9 cellular contexts compared by ENCODE assay signal in genomic region chr4:113292371-113293042, GRCh38.
DNase-seq lines count a peak whose midpoint lies in the region; ATAC-seq and TF ChIP-seq lines count a peak whose summit lies in the region.
"Had no signal": no experiment of that assay in that cellular context is flagged by ENCODE, and none has a peak within 500 bp of the region (broad histone marks: within the 10 kb centered on the region; RNA-seq: fewer than 3 reads in every experiment).

No MANE protein-coding gene starts in this region.

- WGBS in mammary epithelial cell (ENCODE audit: low coverage, missing lambda C conversion rate): 73% methylated on average over 21 of the region's 21 CpGs
- 42 to 43% methylated on average over 21 of the region's 21 CpGs for WGBS in aorta, 2 donors

- TF ChIP-seq CTCF in breast epithelium (IDR thresholded peaks at IDR 0.05) (no peak), mammary epithelial cell (conservative IDR thresholded peaks at IDR 0.05 in 1 of 2, IDR thresholded peaks at IDR 0.05 in 1 of 2; ENCODE audit: extremely low read depth in 1 of 2, insufficient read depth in 1 of 2, low read depth in 1 of 2, low read length in 2 of 2) (no peak), foreskin fibroblast (IDR thresholded peaks at IDR 0.05; ENCODE audit: low read depth, low read length) (no peak), neural progenitor cell (IDR thresholded peaks at IDR 0.05) (no peak)

- H3K4me2 ChIP-seq in mammary epithelial cell (ENCODE audit: insufficient read depth, low read depth, low read length) (no peak overlapping the region), neural progenitor cell (peak overlapping the region; percentile 74)

- peaks cover 52% of the 10 kb centered on the region for H3F3A ChIP-seq in neural progenitor cell (ENCODE audit: low read depth)

- H2AFZ ChIP-seq in mammary epithelial cell (ENCODE audit: low read depth, low read length): no peak overlapping the region
- peak overlapping the region; percentile 22 for H2AFZ ChIP-seq in neural progenitor cell (replicated peaks)

- peaks cover 2% of the 10 kb centered on the region for H3K36me3 Mint-ChIP-seq in neural progenitor cell

- H3K36me3 ChIP-seq in breast epithelium (no peaks in the 10 kb centered on the region), mammary epithelial cell (ENCODE audit: insufficient read depth, low read length) (no peaks in the 10 kb centered on the region), neural progenitor cell (peaks cover 5% of the 10 kb centered on the region), aorta (ENCODE audit: control insufficient read depth in 1 of 2, insufficient read depth in 2 of 2, low read length in 1 of 2) (no peaks in the 10 kb centered on the region)

- peaks cover 55% of the 10 kb centered on the region for H3K4me1 Mint-ChIP-seq in neural progenitor cell

- H3K79me2 ChIP-seq in mammary epithelial cell (ENCODE audit: insufficient read depth, low read length) (no peaks in the 10 kb centered on the region), neural progenitor cell (ENCODE audit: low read depth) (peaks cover 3% of the 10 kb centered on the region)

- peak; percentile 73 for ATAC-seq in aorta (ENCODE audit: low FRiP score)

- H4K20me1 ChIP-seq in mammary epithelial cell (ENCODE audit: insufficient read depth, low read length) (no peaks in the 10 kb centered on the region), neural progenitor cell (ENCODE audit: low read depth) (peaks cover 22% of the 10 kb centered on the region)

- dilution Hi-C loops in mammary epithelial cell (cut with HindIII; ENCODE audit: low sequenced_read_pairs): no loop called here

- BruUV-seq in mammary epithelial cell (replicated peaks; lab: Mats Ljungman, UMichigan): no TSS peak

- DNase-seq in breast epithelium (ENCODE audit: low spot score in 2 of 2) (no peak), mammary epithelial cell (no peak), foreskin fibroblast (peak; percentile 65 to 85), neural progenitor cell (ENCODE audit: low spot score) (peak; percentile 92), aorta (peak; percentile 59 to 77), NOMO-1 treated with dmso at 0.1 percent for 144 hours (lab: John Stamatoyannopoulos, UW; ENCODE audit: unreplicated experiment) (no peak)
- no peak for DNase-seq in activated CD8-positive, alpha-beta memory T cell treated with anti-CD3 and anti-CD28 coated beads, Interleukin-2, amount 50 U/mL, for 48 hours
- DNase-seq in stimulated activated CD4-positive, alpha-beta T cell treated with anti-CD3 and anti-CD28 coated beads, Interleukin-1b, Interleukin-23, amount 100 ng/mL, for 48 hours: no peak
- DNase-seq: NCI-H446 treated with DMSO at 0.1 percent for 48 hours had no signal

- no peak for TF ChIP-seq POLR2A in breast epithelium (IDR thresholded peaks at IDR 0.05)

- no peaks in the 10 kb centered on the region for H3K9me3 ChIP-seq in breast epithelium
- H3K9me3 ChIP-seq in mammary epithelial cell (replicated peaks; ENCODE audit: insufficient read depth, low read length): no peaks in the 10 kb centered on the region
- no peaks in the 10 kb centered on the region for H3K9me3 ChIP-seq in neural progenitor cell (ENCODE audit: low read depth)
- no peaks in the 10 kb centered on the region for H3K9me3 ChIP-seq in aorta (ENCODE audit: control insufficient read depth, low read length)

- CTCF ChIA-PET in mammary epithelial cell (lab: Charles Lee; ENCODE audit: low non-redundant PET): no interaction called here

- in situ Hi-C loops in mammary epithelial cell (cut with MboI; ENCODE audit: low sequenced_read_pairs in 2 of 2): loop anchor here (25.0 kb wide), 2 partner anchors 245 to 1095 kb away; no protein-coding TSS in a partner anchor

- H3K4me3 Mint-ChIP-seq in neural progenitor cell: peak overlapping the region; percentile 79

- H3K27ac ChIP-seq in breast epithelium (peak overlapping the region; percentile 53 to 87), mammary epithelial cell (ENCODE audit: insufficient read depth, low read depth, low read length) (no peak overlapping the region), neural progenitor cell (peak overlapping the region; percentile 97), aorta (ENCODE audit: low read depth in 1 of 2, low read length in 2 of 2) (no peak overlapping the region)

- H3K4me3 ChIP-seq in breast epithelium (peak overlapping the region; percentile 19 to 57 (median 40)), mammary epithelial cell (replicated peaks in 1 of 3; ENCODE audit: insufficient read depth in 1 of 3, low read depth in 2 of 3, low read length in 3 of 3) (no peak overlapping the region), foreskin fibroblast (ENCODE audit: low read depth in 1 of 2, low read length in 2 of 2) (peak overlapping the region; percentile 39 to 58), neural progenitor cell (peak overlapping the region; percentile 27), aorta (ENCODE audit: low read length in 2 of 2) (no peak overlapping the region)

- peak overlapping the region; percentile 97 for H3K27ac Mint-ChIP-seq in neural progenitor cell

- H3K9ac ChIP-seq in mammary epithelial cell (ENCODE audit: insufficient read depth, low read length): no peak overlapping the region
- H3K9ac ChIP-seq in neural progenitor cell: no peak overlapping the region

- intact Hi-C loops in breast epithelium (cut with DNase I; ENCODE audit: low total_unique reads): no loop called here
- intact Hi-C loops in mammary epithelial cell (cut with micrococcal nuclease): loop anchor here (10.0 kb wide), 1 partner anchor 242 kb away; no protein-coding TSS in a partner anchor
- intact Hi-C loops in aorta (cut with DNase I): no loop called here

- no peaks in the 10 kb centered on the region for H3K9me3 Mint-ChIP-seq in neural progenitor cell

- no peaks in the 10 kb centered on the region for H3K4me1 ChIP-seq in breast epithelium
- no peaks in the 10 kb centered on the region for H3K4me1 ChIP-seq in mammary epithelial cell (ENCODE audit: insufficient read depth, low read length)
- H3K4me1 ChIP-seq in neural progenitor cell: peaks cover 69% of the 10 kb centered on the region
- H3K4me1 ChIP-seq in aorta (ENCODE audit: control insufficient read depth in 1 of 2, insufficient read depth in 2 of 2, low read length in 2 of 2): no peaks in the 10 kb centered on the region

- H3K27me3 Mint-ChIP-seq in neural progenitor cell (ENCODE audit: insufficient read depth, low read depth): no peaks in the 10 kb centered on the region

- H3K27me3 ChIP-seq in breast epithelium (no peaks in the 10 kb centered on the region), mammary epithelial cell (ENCODE audit: insufficient read depth, low read length) (no peaks in the 10 kb centered on the region), neural progenitor cell (no peaks in the 10 kb centered on the region), aorta (ENCODE audit: control insufficient read depth in 1 of 2, insufficient read depth in 2 of 2, low read length in 1 of 2) (no peaks in the 10 kb centered on the region)

Comparison
In these comparisons a context has a peak if more than half of its experiments do, and no peak if none do; other contexts are left out.
1. H3K27ac ChIP-seq: peak in breast epithelium (2 of 2) and neural progenitor cell (single experiment); none in mammary epithelial cell (single experiment) and aorta (0 of 2).
2. H3K4me3 ChIP-seq: peak in breast epithelium (3 of 3), foreskin fibroblast (2 of 2) and neural progenitor cell (single experiment); none in mammary epithelial cell (0 of 3) and aorta (0 of 2).
3. DNase-seq: peak in foreskin fibroblast (2 of 2), neural progenitor cell (single experiment) and aorta (2 of 2); none in breast epithelium (0 of 2), mammary epithelial cell (single experiment), activated CD8-positive, alpha-beta memory T cell treated with anti-CD3 and anti-CD28 coated beads, Interleukin-2, amount 50 U/mL, for 48 hours (single experiment), stimulated activated CD4-positive, alpha-beta T cell treated with anti-CD3 and anti-CD28 coated beads, Interleukin-1b, Interleukin-23, amount 100 ng/mL, for 48 hours (single experiment) and NOMO-1 treated with dmso at 0.1 percent for 144 hours (single experiment).